ENCODE assay signal across 9 cellular contexts in genomic region chr11:314548-314875, GRCh38. TPM values are rescaled to one million over a fixed set of nuclear protein-coding genes. Genes with fewer than 3 reads are reported as not detected.
DNase-seq lines count a peak whose midpoint lies in the region; ATAC-seq and TF ChIP-seq lines count a peak whose summit lies in the region.
"Not testable (repeated sequence)": the region's sequence is repeated elsewhere in the genome, so short reads cannot be mapped to it uniquely, and the experiment has no call there.
"Had no signal": no experiment of that assay in that cellular context is flagged by ENCODE, and none has a peak within 500 bp of the region (broad histone marks: within the 10 kb centered on the region; RNA-seq: fewer than 3 reads in every experiment).

No MANE protein-coding gene starts in this region.

- H3K4me1 Mint-ChIP-seq in activated T-helper 2 cell treated with anti-CD3 and anti-CD28 coated beads, Interferon-gamma antibody, Interleukin-2, Interleukin-4, amounts not matched to agents 10 μg/mL and 5 μg/mL and 100 μg/mL, durations not matched to agents 14 hours and 24 hours and 36 hours (ENCODE audit: low read depth), result peaks cover 33% of the 10 kb centered on the region
- H3K4me1 Mint-ChIP-seq in memory B cell, result peaks cover 24% of the 10 kb centered on the region

- not testable (repeated sequence) for BruUV-seq in OCI-LY7 (replicated peaks; lab: Mats Ljungman, UMichigan)

- H3K9ac ChIP-seq in rectal smooth muscle tissue (ENCODE audit: low read length), result peak overlapping the region; percentile 61

- not testable (repeated sequence) for H3K9me3 ChIP-seq in OCI-LY7 (ENCODE audit: low read length); upper lobe of right lung

- not testable (repeated sequence) for H3K9me3 Mint-ChIP-seq in activated T-helper 2 cell treated with anti-CD3 and anti-CD28 coated beads, Interferon-gamma antibody, Interleukin-2, Interleukin-4, amounts not matched to agents 10 μg/mL and 5 μg/mL and 100 μg/mL, durations not matched to agents 14 hours and 24 hours and 36 hours; memory B cell

- intact Hi-C loops in OCI-LY7 (cut with micrococcal nuclease; ENCODE audit: unreplicated experiment); dorsolateral prefrontal cortex (cut with DNase I); left ventricle myocardium superior (cut with micrococcal nuclease); upper lobe of right lung (cut with DNase I): not testable (repeated sequence)
- intact Hi-C loops in activated T-helper 2 cell treated with anti-CD3 and anti-CD28 coated beads, Interferon-gamma antibody, Interleukin-2, Interleukin-4, amounts not matched to agents 10 μg/mL and 5 μg/mL and 100 μg/mL, durations not matched to agents 14 hours and 24 hours and 36 hours (cut with micrococcal nuclease), result loop anchor here (5.0 kb wide), 1 partner anchor 107 kb away; the partner anchor contains the start of genes BET1L and RIC8A

- peak overlapping the region; percentile 90 for H3K4me3 Mint-ChIP-seq in activated T-helper 2 cell treated with anti-CD3 and anti-CD28 coated beads, Interferon-gamma antibody, Interleukin-2, Interleukin-4, amounts not matched to agents 10 μg/mL and 5 μg/mL and 100 μg/mL, durations not matched to agents 14 hours and 24 hours and 36 hours (ENCODE audit: low read depth)
- peak overlapping the region; percentile 97 for H3K4me3 Mint-ChIP-seq in memory B cell

- not testable (repeated sequence) for ATAC-seq in left ventricle myocardium superior; memory B cell (ENCODE audit: low read depth); upper lobe of right lung

- peak overlapping the region; percentile 68 for H3K4me2 ChIP-seq in OCI-LY7 (ENCODE audit: low read length)

- H3K27me3 ChIP-seq in GM06990 (replicated peaks; ENCODE audit: control insufficient read depth, insufficient read depth, low read length); rectal smooth muscle tissue (ENCODE audit: control insufficient read depth, insufficient read depth, low read length); upper lobe of right lung: not testable (repeated sequence)
- peaks cover 0 to 42% (median 25%) of the 10 kb centered on the region in 45 donors for H3K27me3 ChIP-seq in dorsolateral prefrontal cortex

- peak overlapping the region; percentile 91 for H3K27ac Mint-ChIP-seq in activated T-helper 2 cell treated with anti-CD3 and anti-CD28 coated beads, Interferon-gamma antibody, Interleukin-2, Interleukin-4, amounts not matched to agents 10 μg/mL and 5 μg/mL and 100 μg/mL, durations not matched to agents 14 hours and 24 hours and 36 hours
- peak overlapping the region; percentile 93 for H3K27ac Mint-ChIP-seq in memory B cell

- not testable (repeated sequence) for H3K9me2 ChIP-seq in OCI-LY7 (ENCODE audit: insufficient read depth, low read length)

- H3K79me2 ChIP-seq in OCI-LY7 (ENCODE audit: insufficient read depth, low read depth, low read length), result not testable (repeated sequence)

- not testable (repeated sequence) for TF ChIP-seq CTCF in GM06990 (IDR thresholded peaks at IDR 0.05; ENCODE audit: insufficient read depth, low read length, poor library complexity, severe bottlenecking); OCI-LY7 (conservative IDR thresholded peaks at IDR 0.05; ENCODE audit: low read length); dorsolateral prefrontal cortex (IDR thresholded peaks at IDR 0.05 in 54 of 56, conservative IDR thresholded peaks at IDR 0.05 in 2 of 56; ENCODE audit: low read depth in 1 of 56, partially characterized antibody in 56 of 56); upper lobe of right lung (IDR thresholded peaks at IDR 0.05)

- H3K36me3 Mint-ChIP-seq in activated T-helper 2 cell treated with anti-CD3 and anti-CD28 coated beads, Interferon-gamma antibody, Interleukin-2, Interleukin-4, amounts not matched to agents 10 μg/mL and 5 μg/mL and 100 μg/mL, durations not matched to agents 14 hours and 24 hours and 36 hours (ENCODE audit: low read depth), result peaks cover 46% of the 10 kb centered on the region
- H3K36me3 Mint-ChIP-seq in memory B cell, result not testable (repeated sequence)

- H3K27me3 Mint-ChIP-seq in activated T-helper 2 cell treated with anti-CD3 and anti-CD28 coated beads, Interferon-gamma antibody, Interleukin-2, Interleukin-4, amounts not matched to agents 10 μg/mL and 5 μg/mL and 100 μg/mL, durations not matched to agents 14 hours and 24 hours and 36 hours (ENCODE audit: low read depth); memory B cell: not testable (repeated sequence)

- H3K36me3 ChIP-seq in GM06990 (ENCODE audit: control insufficient read depth, insufficient read depth, low read length); OCI-LY7 (ENCODE audit: insufficient read depth, low read length); rectal smooth muscle tissue (ENCODE audit: control insufficient read depth, insufficient read depth, low read length); upper lobe of right lung: not testable (repeated sequence)

- POLR2A ChIA-PET in OCI-LY7 (lab: Charles Lee), result interaction anchor here (0.5 to 3.8 kb wide), 2 partner anchors 26 to 93 kb away, joined by 3 to 18 read pairs; no protein-coding TSS in a partner anchor

- peak overlapping the region; percentile 77 for H3K4me3 ChIP-seq in GM06990 (replicated peaks; ENCODE audit: low read depth, low read length)
- H3K4me3 ChIP-seq in OCI-LY7 (ENCODE audit: low read depth, low read length, poor library complexity, severe bottlenecking), result peak overlapping the region; percentile 67
- peak overlapping the region in 53 of 59 donors; percentile 5 to 66 (median 47) for H3K4me3 ChIP-seq in dorsolateral prefrontal cortex
- H3K4me3 ChIP-seq in rectal smooth muscle tissue (ENCODE audit: low read length), result peak overlapping the region; percentile 79
- peak overlapping the region; percentile 62 for H3K4me3 ChIP-seq in upper lobe of right lung

- not testable (repeated sequence) for H2AFZ ChIP-seq in OCI-LY7 (ENCODE audit: low read length)

- H3K27ac ChIP-seq in OCI-LY7 (ENCODE audit: low read depth, low read length, poor library complexity, severe bottlenecking), result peak overlapping the region; percentile 76
- H3K27ac ChIP-seq in dorsolateral prefrontal cortex, result peak overlapping the region in 49 of 59 donors; percentile 28 to 90 (median 74)
- peak overlapping the region; percentile 66 for H3K27ac ChIP-seq in rectal smooth muscle tissue (ENCODE audit: low read depth, low read length)
- H3K27ac ChIP-seq in upper lobe of right lung, result peak overlapping the region; percentile 89

- peaks cover 39% of the 10 kb centered on the region for H3K4me1 ChIP-seq in OCI-LY7 (ENCODE audit: insufficient read depth, low read length, poor library complexity, severe bottlenecking)
- not testable (repeated sequence) for H3K4me1 ChIP-seq in rectal smooth muscle tissue (ENCODE audit: control insufficient read depth, insufficient read depth, low read length)
- peaks cover 34% of the 10 kb centered on the region for H3K4me1 ChIP-seq in upper lobe of right lung

- H4K20me1 ChIP-seq in OCI-LY7 (ENCODE audit: insufficient read depth, low read length), result not testable (repeated sequence)

- not testable (repeated sequence) for DNase-seq in GM06990 (ENCODE audit: extremely low read depth, insufficient read length); OCI-LY7 (ENCODE audit: low spot score); activated T-helper 2 cell treated with anti-CD3 and anti-CD28 coated beads, Interferon-gamma antibody, Interleukin-2, Interleukin-4, amounts not matched to agents 10 μg/mL and 5 μg/mL and 100 μg/mL, durations not matched to agents 14 hours and 24 hours and 36 hours (ENCODE audit: low spot score); dorsolateral prefrontal cortex; memory B cell (ENCODE audit: low spot score in 2 of 2); upper lobe of right lung
- peak; percentile 19 for DNase-seq in left ventricle myocardium superior

- CTCF ChIA-PET in OCI-LY7 (lab: Charles Lee; ENCODE audit: unreplicated experiment), result not testable (repeated sequence)

RNA-seq across cellular contexts. Expression of gene IFITM1, which starts 0.7 kb away (rescaled TPM):
- 30.3 and 36.4 TPM in 2 replicates for total RNA-seq in OCI-LY7 (2014; rRNA removed; shearing (Covaris generic))
- total RNA-seq in OCI-LY7 (2022), result 72.4 TPM in 2 replicates
- 256 and 260 TPM in 2 replicates for total RNA-seq in activated T-helper 2 cell treated with anti-CD3 and anti-CD28 coated beads, Interferon-gamma antibody, Interleukin-2, Interleukin-4, amounts not matched to agents 10 μg/mL and 5 μg/mL and 100 μg/mL, durations not matched to agents 14 hours and 24 hours and 36 hours
- total RNA-seq in dorsolateral prefrontal cortex, result 100 to 1,000 TPM in 23 of 120 experiments, 10 to 100 TPM in 97; 19.2 to 217 (median 70.2) TPM
- total RNA-seq in left ventricle myocardium superior, result 101 TPM
- 128 TPM for total RNA-seq in upper lobe of right lung

RNA-seq across cellular contexts. Expression of gene IFITM3, which starts 6.1 kb away (rescaled TPM):
- 0.95 and 1.5 TPM in 2 replicates for total RNA-seq in OCI-LY7 (2014; rRNA removed; shearing (Covaris generic))
- 1.5 and 2.2 TPM in 2 replicates for total RNA-seq in OCI-LY7 (2022)
- 3.5 and 3.7 TPM in 2 replicates for total RNA-seq in activated T-helper 2 cell treated with anti-CD3 and anti-CD28 coated beads, Interferon-gamma antibody, Interleukin-2, Interleukin-4, amounts not matched to agents 10 μg/mL and 5 μg/mL and 100 μg/mL, durations not matched to agents 14 hours and 24 hours and 36 hours
- 100 to 1,000 TPM in 115 of 120 experiments, 10 to 100 TPM in 5; 78.3 to 905 (median 216) TPM for total RNA-seq in dorsolateral prefrontal cortex
- 259 TPM for total RNA-seq in left ventricle myocardium superior
- total RNA-seq in upper lobe of right lung, result 692 TPM

RNA-seq across cellular contexts. Expression of gene IFITM2, which starts 6.9 kb away (rescaled TPM):
- total RNA-seq in OCI-LY7 (2014; rRNA removed; shearing (Covaris generic)), result 9.5 and 22.1 TPM in 2 replicates
- 110 and 117 TPM in 2 replicates for total RNA-seq in OCI-LY7 (2022)
- 680 and 689 TPM in 2 replicates for total RNA-seq in activated T-helper 2 cell treated with anti-CD3 and anti-CD28 coated beads, Interferon-gamma antibody, Interleukin-2, Interleukin-4, amounts not matched to agents 10 μg/mL and 5 μg/mL and 100 μg/mL, durations not matched to agents 14 hours and 24 hours and 36 hours
- total RNA-seq in dorsolateral prefrontal cortex, result 100 to 1,000 TPM in 70 of 120 experiments, 10 to 100 TPM in 50; 21.6 to 340 (median 114) TPM
- total RNA-seq in left ventricle myocardium superior, result 200 TPM
- total RNA-seq in upper lobe of right lung, result 521 TPM

RNA-seq across cellular contexts. Expression of gene IFITM5, which starts 15.2 kb away (rescaled TPM):
- total RNA-seq in OCI-LY7 (2014; rRNA removed; shearing (Covaris generic)), result not detected in 2 replicates
- total RNA-seq in OCI-LY7 (2022) (not detected in 2 replicates), dorsolateral prefrontal cortex (under 1 TPM in 1 of 120 experiments, not detected in 119; 0.76 TPM), left ventricle myocardium superior (not detected), upper lobe of right lung (not detected)
- not detected in 2 replicates for total RNA-seq in activated T-helper 2 cell treated with anti-CD3 and anti-CD28 coated beads, Interferon-gamma antibody, Interleukin-2, Interleukin-4, amounts not matched to agents 10 μg/mL and 5 μg/mL and 100 μg/mL, durations not matched to agents 14 hours and 24 hours and 36 hours
- total RNA-seq: frontal cortex had no signal

RNA-seq across cellular contexts. Expression of gene PGGHG, which starts 25.6 kb away (rescaled TPM):
- total RNA-seq in OCI-LY7 (2014; rRNA removed; shearing (Covaris generic)), result 6.3 and 7.0 TPM in 2 replicates
- total RNA-seq in OCI-LY7 (2022) (0.93 and 1.2 TPM in 2 replicates), dorsolateral prefrontal cortex (10 to 100 TPM in 62 of 120 experiments, 1 to 10 TPM in 58; 2.7 to 23.2 (median 10.1) TPM), left ventricle myocardium superior (7.2 TPM), upper lobe of right lung (105 TPM)
- total RNA-seq in activated T-helper 2 cell treated with anti-CD3 and anti-CD28 coated beads, Interferon-gamma antibody, Interleukin-2, Interleukin-4, amounts not matched to agents 10 μg/mL and 5 μg/mL and 100 μg/mL, durations not matched to agents 14 hours and 24 hours and 36 hours, result 62.0 and 62.8 TPM in 2 replicates

Comparison
In these comparisons a context has a peak if more than half of its experiments do, and no peak if none do; other contexts are left out.
1. RNA of gene IFITM3, which starts 6.1 kb away (total RNA-seq): 692 TPM in upper lobe of right lung (single experiment), 259 TPM in left ventricle myocardium superior (single experiment) and 78.3 to 905 TPM in dorsolateral prefrontal cortex; 3.5 to 3.7 TPM in activated T-helper 2 cell treated with anti-CD3 and anti-CD28 coated beads, Interferon-gamma antibody, Interleukin-2, Interleukin-4, amounts not matched to agents 10 μg/mL and 5 μg/mL and 100 μg/mL, durations not matched to agents 14 hours and 24 hours and 36 hours and 0.95 to 2.2 TPM in OCI-LY7; every median in the first group is over 10 times any median in the second.
2. Peak in every context shown above with its lines, with median percentiles within 50 percentile points of each other: H3K4me3 ChIP-seq and H3K27ac ChIP-seq.